ENCODE assay signal across 17 cellular contexts in the genomic region with DNA sequence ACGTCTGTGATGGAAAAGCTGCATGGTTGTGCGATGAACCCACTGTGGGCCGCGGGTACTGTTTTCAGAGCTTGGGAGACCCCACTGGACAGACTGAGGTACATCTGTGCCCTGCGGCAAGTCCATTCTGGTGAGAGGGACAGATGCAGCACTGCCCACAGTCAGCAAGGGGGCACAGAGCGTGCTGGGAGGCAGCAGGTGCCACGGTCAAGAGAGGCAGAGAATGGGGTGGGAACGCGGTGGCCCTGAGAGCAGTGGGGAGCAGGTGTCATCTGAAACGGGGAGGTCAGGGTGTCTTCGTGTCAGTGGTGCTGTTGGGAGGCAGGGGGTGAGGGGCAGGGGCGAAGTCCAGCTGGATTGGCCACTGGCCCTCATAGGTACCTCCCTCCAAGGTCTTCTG.
"Had no signal": no experiment of that assay in that cellular context is flagged by ENCODE, and none has a peak within 500 bp of the region (broad histone marks: within the 10 kb centered on the region; RNA-seq: fewer than 3 reads in every experiment).

No MANE protein-coding gene starts in this region.

- ATAC-seq: activated T-cell treated with anti-CD3 and anti-CD28 coated beads, Interleukin-2, amount 50 U/mL, for 4 hours; gastrocnemius medialis; left lung; stimulated activated naive CD8-positive, alpha-beta T cell treated with anti-CD3 and anti-CD28 coated beads, Interleukin-15, Interleukin-2, amounts not matched to agents 100 U/mL and 50 U/mL, for 24 hours; upper lobe of right lung had no signal

- H3K27me3 Mint-ChIP-seq: memory B cell had no signal

- H3K27me3 ChIP-seq: adrenal gland, gastrocnemius medialis, heart right ventricle, left lung, spleen, upper lobe of right lung had no signal

- H3K9me3 Mint-ChIP-seq: activated T-cell treated with anti-CD3 and anti-CD28 coated beads, Interleukin-2, amount 50 U/mL, for 4 hours; memory B cell had no signal

- H3K4me3 ChIP-seq: adrenal gland, coronary artery, gastrocnemius medialis, heart right ventricle, left lung, spleen, upper lobe of right lung had no signal

- H3K27ac Mint-ChIP-seq: memory B cell had no signal

- H3K9me3 ChIP-seq: adrenal gland, gastrocnemius medialis, heart right ventricle, left lung, spleen, upper lobe of right lung had no signal

- H3K4me3 Mint-ChIP-seq: activated T-cell treated with anti-CD3 and anti-CD28 coated beads, Interleukin-2, amount 50 U/mL, for 4 hours; memory B cell had no signal

- H3K27ac ChIP-seq: adrenal gland, coronary artery, epithelial cell of prostate, gastrocnemius medialis, heart right ventricle, left lung, upper lobe of right lung had no signal

- DNase-seq: activated gamma-delta T cell; activated T-cell treated with anti-CD3 and anti-CD28 coated beads, Interleukin-2, amount 50 U/mL, for 4 hours; caudate nucleus; effector CD4-positive, alpha-beta T cell; gastrocnemius medialis; heart right ventricle; islet precursor cell; SHP77; stimulated activated CD4-positive, alpha-beta T cell treated with anti-CD3 and anti-CD28 coated beads, Interleukin-2, amount 100 ng/mL, for 24 hours; stimulated activated naive CD8-positive, alpha-beta T cell treated with anti-CD3 and anti-CD28 coated beads, Interleukin-15, Interleukin-2, amounts not matched to agents 100 U/mL and 50 U/mL, for 24 hours; upper lobe of right lung had no signal
